Comparison of ENCODE assay signal across 9 cellular contexts in genomic region chr11:67371549-67372231, GRCh38. TPM values are rescaled to one million over a fixed set of nuclear protein-coding genes. Genes with fewer than 3 reads are reported as not detected.
A peak's percentile ranks its signal among the peaks of the same experiment; 100 is the strongest.
DNase-seq lines count a peak whose midpoint lies in the region; ATAC-seq, FAIRE-seq and TF ChIP-seq lines count a peak whose summit lies in the region.
"Had no signal": no experiment of that assay in that cellular context is flagged by ENCODE, and none has a peak within 500 bp of the region (broad histone marks: within the 10 kb centered on the region; RNA-seq: fewer than 3 reads in every experiment).

No MANE protein-coding gene starts in this region.

- H3K79me2 ChIP-seq in ACC112 (ENCODE audit: control insufficient read depth, insufficient read depth, low read length, unreplicated experiment) = peaks cover 62% of the 10 kb centered on the region

- ATAC-seq in HG02678 (IDR thresholded peaks at IDR 0.05; ENCODE audit: unreplicated experiment) = no peak
- ATAC-seq in GM18517 (IDR thresholded peaks at IDR 0.05; ENCODE audit: unreplicated experiment) = no peak

- H3K4me1 ChIP-seq in ACC112 (ENCODE audit: control insufficient read depth, insufficient read depth, low read length, unreplicated experiment) = peaks cover 71% of the 10 kb centered on the region
- H3K4me1 ChIP-seq in SJSA1 (replicated peaks) = peaks cover 37% of the 10 kb centered on the region

- peak overlapping the region; percentile 72 for H3K27ac Mint-ChIP-seq in mesothelial cell of epicardium

- peaks cover 4% of the 10 kb centered on the region for H3K27me3 Mint-ChIP-seq in mesothelial cell of epicardium (ENCODE audit: low read depth)

- peak overlapping the region; percentile 69 for H3K4me3 Mint-ChIP-seq in mesothelial cell of epicardium

- DNase-seq in GM12892 (ENCODE audit: insufficient read length) = peak; percentile 66
- DNase-seq in SJSA1 (ENCODE audit: low read depth in 1 of 2, low spot score in 2 of 2) = peak; percentile 57 to 82
- peak; percentile 28 for DNase-seq in effector CD4-positive, alpha-beta T cell
- DNase-seq in mesothelial cell of epicardium (ENCODE audit: low spot score in 2 of 2, unreplicated experiment in 2 of 2) = peak in 1 of 2 experiments; percentile 48
- DNase-seq in NCI-H2107 treated with DMSO at 0.1 percent for 48 hours (lab: John Stamatoyannopoulos, UW; ENCODE audit: unreplicated experiment) = no peak

- H3K9me3 ChIP-seq in SJSA1 (replicated peaks) = 0 out of 2 replicates have a peak, but pooled peaks cover 2% of the 10 kb centered on the region

- H3K36me3 Mint-ChIP-seq in mesothelial cell of epicardium = no peaks in the 10 kb centered on the region

- no peak for TF ChIP-seq POLR2A in GM12892 (IDR thresholded peaks at IDR 0.05; ENCODE audit: low read depth, low read length)

- peaks cover 64% of the 10 kb centered on the region for H3K4me1 Mint-ChIP-seq in mesothelial cell of epicardium

- H3K9me3 Mint-ChIP-seq in mesothelial cell of epicardium = no peaks in the 10 kb centered on the region

- H3K27ac ChIP-seq in ACC112 (ENCODE audit: low read depth, low read length) (peak overlapping the region; percentile 58), SJSA1 (no peak overlapping the region)

- peak; percentile 10 for TF ChIP-seq CTCF in mesothelial cell of epicardium (IDR thresholded peaks at IDR 0.05; ENCODE audit: unreplicated experiment)

- no peaks in the 10 kb centered on the region for H3K27me3 ChIP-seq in ACC112 (ENCODE audit: insufficient read depth, low read length)
- no peaks in the 10 kb centered on the region for H3K27me3 ChIP-seq in SJSA1 (replicated peaks)

- FAIRE-seq in GM12892 (lab: Jason Lieb, UNC) = peak; percentile 71

- H3K36me3 ChIP-seq in ACC112 (ENCODE audit: insufficient read depth, low read length) (no peaks in the 10 kb centered on the region), SJSA1 (peaks cover 21% of the 10 kb centered on the region)

- H3K4me3 ChIP-seq in ACC112 (ENCODE audit: low read depth, low read length) = peak overlapping the region; percentile 95
- peak overlapping the region; percentile 88 for H3K4me3 ChIP-seq in SJSA1

- no peak overlapping the region for H2AFZ ChIP-seq in ACC112 (ENCODE audit: low read length, unreplicated experiment)

RNA-seq across cellular contexts. Expression of gene CLCF1, which starts 1.7 kb away (rescaled TPM):
- polyA plus RNA-seq in GM12892 (2012; ENCODE audit: missing spikeins) = 0.95 TPM
- 6.9 and 9.4 TPM in 2 replicates for total RNA-seq in SJSA1 (2014; rRNA removed; shearing (Covaris generic))
- total RNA-seq in mesothelial cell of epicardium = 5.9 to 6.3 TPM (median 6.1 TPM) in 3 replicates

RNA-seq across cellular contexts. Expression of gene POLD4, which starts 18.3 kb away (rescaled TPM):
- 75.6 TPM for polyA plus RNA-seq in GM12892 (2012; ENCODE audit: missing spikeins)
- total RNA-seq in SJSA1 (2014; rRNA removed; shearing (Covaris generic)) = 81.8 and 125 TPM in 2 replicates
- 32.0 to 37.9 TPM (median 32.2 TPM) in 3 replicates for total RNA-seq in mesothelial cell of epicardium

RNA-seq across cellular contexts. Expression of gene RAD9A, which starts 20.1 kb away (rescaled TPM):
- 15.3 TPM for polyA plus RNA-seq in GM12892 (2012; ENCODE audit: missing spikeins)
- total RNA-seq in SJSA1 (2014; rRNA removed; shearing (Covaris generic)) = 13.8 and 25.1 TPM in 2 replicates
- total RNA-seq in mesothelial cell of epicardium = 44.7 to 48.8 TPM (median 48.7 TPM) in 3 replicates

RNA-seq across cellular contexts. Expression of gene PPP1CA, which starts 30.0 kb away (rescaled TPM):
- polyA plus RNA-seq in GM12892 (2012; ENCODE audit: missing spikeins) = 152 TPM
- 668 and 731 TPM in 2 replicates for total RNA-seq in SJSA1 (2014; rRNA removed; shearing (Covaris generic))
- total RNA-seq in mesothelial cell of epicardium = 103 to 107 TPM (median 103 TPM) in 3 replicates

RNA-seq across cellular contexts. Expression of gene TBC1D10C, which starts 32.2 kb away (rescaled TPM):
- polyA plus RNA-seq in GM12892 (2012; ENCODE audit: missing spikeins) = 17.3 TPM
- total RNA-seq in SJSA1 (2014; rRNA removed; shearing (Covaris generic)) = not detected in 2 replicates
- total RNA-seq in mesothelial cell of epicardium = 0.41 to 0.82 TPM (median 0.74 TPM) in 3 replicates
- total RNA-seq: pulmonary artery endothelial cell had no signal
